1 cellular context compared by ENCODE assay signal in the genomic region with DNA sequence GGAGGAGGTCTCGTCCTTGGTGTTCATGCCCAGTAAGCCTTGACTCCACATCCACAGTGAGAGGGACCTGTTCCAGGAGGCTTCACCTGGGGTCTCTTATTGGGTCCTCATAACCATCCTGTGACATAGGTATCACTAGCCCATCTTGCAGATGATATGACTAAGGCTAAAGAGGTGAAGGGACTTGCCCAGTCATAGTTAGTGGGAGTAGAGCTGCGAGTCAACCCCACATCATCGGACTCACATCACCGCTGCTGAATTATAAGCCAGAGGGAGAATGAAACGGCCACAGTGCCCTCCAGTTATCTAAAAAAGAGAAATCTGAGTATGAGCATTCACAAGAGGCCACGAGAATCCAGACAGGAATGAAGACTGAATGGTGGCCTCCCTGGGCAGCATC.
TF ChIP-seq lines count a peak whose summit lies in the region.

No MANE protein-coding gene starts in this region.

TF ChIP-seq in IMR-90, 13 proteins besides CTCF, POLR2A, EP300 and RAD21 (continued from another document):
- TF ChIP-seq USF2 (IDR thresholded peaks at IDR 0.05; ENCODE audit: low read depth, low read length), result no peak
- no peak for TF ChIP-seq NFE2L2 (IDR thresholded peaks at IDR 0.05; ENCODE audit: low read depth, low read length)
- no peak for TF ChIP-seq ELK1 (IDR thresholded peaks at IDR 0.05; ENCODE audit: borderline replicate concordance, low read depth, low read length)
